ENCODE assay signal across 30 cellular contexts in the genomic region with DNA sequence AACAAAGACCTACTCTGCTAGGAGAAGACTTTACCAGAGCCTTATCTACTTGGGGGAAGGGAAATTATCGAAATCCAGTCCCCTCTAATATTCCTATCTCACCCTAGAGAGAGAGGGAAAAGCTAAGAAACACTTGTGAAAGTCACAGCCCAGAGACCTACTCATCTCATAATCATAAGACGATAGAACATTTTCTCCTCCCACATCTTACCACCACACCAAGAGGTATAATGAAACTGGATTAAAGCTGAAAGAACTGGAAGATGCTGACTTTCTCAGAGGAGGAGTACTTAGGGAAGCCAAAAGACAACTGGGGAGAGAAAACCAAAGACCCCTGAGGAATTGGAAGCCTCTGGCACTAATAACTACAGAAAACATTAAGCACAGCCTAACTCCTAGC. TPM values are rescaled to one million over a fixed set of nuclear protein-coding genes. Genes with fewer than 3 reads are reported as not detected.
"Had no signal": no experiment of that assay in that cellular context is flagged by ENCODE, and none has a peak within 500 bp of the region (broad histone marks: within the 10 kb centered on the region; RNA-seq: fewer than 3 reads in every experiment).

No MANE protein-coding gene starts in this region.

- H3K4me1 ChIP-seq: ascending aorta had no signal

- H3K27me3 ChIP-seq: ascending aorta, SJCRH30 had no signal

- H3K9me3 ChIP-seq: ascending aorta had no signal

- H3K9me3 Mint-ChIP-seq: activated CD4-positive, alpha-beta memory T cell treated with anti-CD3 and anti-CD28 coated beads for 36 hours; activated naive CD4-positive, alpha-beta T cell treated with anti-CD3 and anti-CD28 coated beads, Interleukin-2, amount 10 ng/mL, durations not matched to agents 7 days and 5 days; activated naive CD8-positive, alpha-beta T cell treated with anti-CD3 and anti-CD28 coated beads, Interleukin-2, amount 50 U/mL, for 24 hours; activated T-cell treated with anti-CD3 and anti-CD28 coated beads, Interleukin-2, amount 50 U/mL, for 4 hours; activated T-helper 1 cell treated with anti-CD3 and anti-CD28 coated beads, Interleukin-12 subunit alpha, Interleukin-12 subunit beta, Interleukin-2, Interleukin-4 antibody, amounts not matched to agents 30 ng/mL and 10 ng/mL and 1 ng/mL, durations not matched to agents 14 hours and 24 hours and 36 hours had no signal

- DNase-seq: activated CD4-positive, alpha-beta memory T cell treated with anti-CD3 and anti-CD28 coated beads for 36 hours; activated CD4-positive, alpha-beta T cell treated with anti-CD3 and anti-CD28 coated beads, Interleukin-2, amount 50 U/mL, for 1 hour; activated CD8-positive, alpha-beta memory T cell treated with anti-CD3 and anti-CD28 coated beads, Interleukin-2, amount 50 U/mL, for 4 hours; activated effector memory CD4-positive, alpha-beta T cell treated with Interleukin-2 at 50 U/mL for 16 hours; activated naive CD4-positive, alpha-beta T cell treated with anti-CD3 and anti-CD28 coated beads, Interleukin-2, amount 10 ng/mL, durations not matched to agents 7 days and 5 days; activated naive CD8-positive, alpha-beta T cell treated with anti-CD3 and anti-CD28 coated beads, Interleukin-2, amount 50 U/mL, for 24 hours; activated T-cell treated with anti-CD3 and anti-CD28 coated beads for 4 hours; activated T-cell treated with anti-CD3 and anti-CD28 coated beads, Interleukin-2, amount 50 U/mL, for 4 hours; amniotic stem cell; MM.1S; NCI-H1092 treated with DMSO at 0.1 percent for 48 hours; NCI-H1417; NCI-H1930; NCI-H2081 treated with DMSO at 0.1 percent for 48 hours; NCI-H345; NCI-H524 treated with DMSO at 0.1 percent for 48 hours; SHP77; SJCRH30; T1000 had no signal

- H3K4me3 ChIP-seq: ascending aorta, SJCRH30, SK-N-MC had no signal

- H3K36me3 Mint-ChIP-seq: activated CD4-positive, alpha-beta memory T cell treated with anti-CD3 and anti-CD28 coated beads for 36 hours; activated naive CD4-positive, alpha-beta T cell treated with anti-CD3 and anti-CD28 coated beads, Interleukin-2, amount 10 ng/mL, durations not matched to agents 7 days and 5 days; activated naive CD8-positive, alpha-beta T cell had no signal

- H3K4me1 Mint-ChIP-seq: activated naive CD4-positive, alpha-beta T cell treated with anti-CD3 and anti-CD28 coated beads, Interleukin-2, amount 10 ng/mL, durations not matched to agents 7 days and 5 days; activated naive CD8-positive, alpha-beta T cell treated with anti-CD3 and anti-CD28 coated beads, Interleukin-2, amount 50 U/mL, for 24 hours had no signal

- H3K27ac Mint-ChIP-seq: activated CD4-positive, alpha-beta memory T cell treated with anti-CD3 and anti-CD28 coated beads for 36 hours; activated naive CD4-positive, alpha-beta T cell treated with anti-CD3 and anti-CD28 coated beads, Interleukin-2, amount 10 ng/mL, durations not matched to agents 7 days and 5 days; activated naive CD8-positive, alpha-beta T cell; activated naive CD8-positive, alpha-beta T cell treated with anti-CD3 and anti-CD28 coated beads, Interleukin-2, amount 50 U/mL, for 24 hours; activated T-helper 1 cell treated with anti-CD3 and anti-CD28 coated beads, Interleukin-12 subunit alpha, Interleukin-12 subunit beta, Interleukin-2, Interleukin-4 antibody, amounts not matched to agents 30 ng/mL and 10 ng/mL and 1 ng/mL, durations not matched to agents 14 hours and 24 hours and 36 hours had no signal

- H3K4me2 ChIP-seq: KMS-11 had no signal

- H3K36me3 ChIP-seq: ascending aorta, SJCRH30 had no signal

- H3K27ac ChIP-seq: ascending aorta, KMS-11, SJCRH30, SK-N-MC had no signal

- H3K9ac ChIP-seq: KMS-11 had no signal

- H3K4me3 Mint-ChIP-seq: activated CD4-positive, alpha-beta memory T cell treated with anti-CD3 and anti-CD28 coated beads for 36 hours; activated naive CD4-positive, alpha-beta T cell treated with anti-CD3 and anti-CD28 coated beads, Interleukin-2, amount 10 ng/mL, durations not matched to agents 7 days and 5 days; activated naive CD8-positive, alpha-beta T cell; activated naive CD8-positive, alpha-beta T cell treated with anti-CD3 and anti-CD28 coated beads, Interleukin-2, amount 50 U/mL, for 24 hours; activated T-cell treated with anti-CD3 and anti-CD28 coated beads, Interleukin-2, amount 50 U/mL, for 4 hours; activated T-helper 1 cell treated with anti-CD3 and anti-CD28 coated beads, Interleukin-12 subunit alpha, Interleukin-12 subunit beta, Interleukin-2, Interleukin-4 antibody, amounts not matched to agents 30 ng/mL and 10 ng/mL and 1 ng/mL, durations not matched to agents 14 hours and 24 hours and 36 hours had no signal

- ATAC-seq: activated naive CD8-positive, alpha-beta T cell treated with anti-CD3 and anti-CD28 coated beads, Interleukin-2, amount 50 U/mL, for 24 hours; Panc1 had no signal

- H3K27me3 Mint-ChIP-seq: activated CD4-positive, alpha-beta memory T cell treated with anti-CD3 and anti-CD28 coated beads for 36 hours; activated naive CD4-positive, alpha-beta T cell treated with anti-CD3 and anti-CD28 coated beads, Interleukin-2, amount 10 ng/mL, durations not matched to agents 7 days and 5 days; activated naive CD8-positive, alpha-beta T cell; activated naive CD8-positive, alpha-beta T cell treated with anti-CD3 and anti-CD28 coated beads, Interleukin-2, amount 50 U/mL, for 24 hours had no signal

RNA-seq across cellular contexts. Expression of a gene that starts 10.8 kb away (rescaled TPM):
- total RNA-seq: ascending aorta, cardiac septum, NCI-H460 had no signal

RNA-seq across cellular contexts. Expression of a gene that starts 40.9 kb away (rescaled TPM):
- total RNA-seq: activated T-helper 1 cell treated with anti-CD3 and anti-CD28 coated beads, Interleukin-12 subunit alpha, Interleukin-12 subunit beta, Interleukin-2, Interleukin-4 antibody, amounts not matched to agents 30 ng/mL and 10 ng/mL and 1 ng/mL, durations not matched to agents 14 hours and 24 hours and 36 hours; ascending aorta; T-helper 1 cell treated with Interleukin-12 subunit alpha and Interleukin-12 subunit beta and Interleukin-4 antibody, amounts not matched to agents 30 ng/mL and 1 ng/mL, for 36 hours; T-helper 2 cell treated with Interferon-gamma antibody and Interleukin-4, amounts not matched to agents 100 ng/mL and 5 ng/mL, for 36 hours had no signal

RNA-seq across cellular contexts. Expression of a gene that starts 46.5 kb away (rescaled TPM):
- total RNA-seq: activated CD4-positive, alpha-beta memory T cell treated with anti-CD3 and anti-CD28 coated beads for 36 hours; activated T-helper 1 cell treated with anti-CD3 and anti-CD28 coated beads, Interleukin-12 subunit alpha, Interleukin-12 subunit beta, Interleukin-2, Interleukin-4 antibody, amounts not matched to agents 30 ng/mL and 10 ng/mL and 1 ng/mL, durations not matched to agents 14 hours and 24 hours and 36 hours; ascending aorta; cardiac septum; NCI-H460; RPMI7951; T-helper 1 cell treated with Interleukin-12 subunit alpha and Interleukin-12 subunit beta and Interleukin-4 antibody, amounts not matched to agents 30 ng/mL and 1 ng/mL, for 36 hours; T-helper 2 cell treated with Interferon-gamma antibody and Interleukin-4, amounts not matched to agents 100 ng/mL and 5 ng/mL, for 36 hours had no signal
